Comparison of ENCODE assay signal across 13 cellular contexts in the genomic region with DNA sequence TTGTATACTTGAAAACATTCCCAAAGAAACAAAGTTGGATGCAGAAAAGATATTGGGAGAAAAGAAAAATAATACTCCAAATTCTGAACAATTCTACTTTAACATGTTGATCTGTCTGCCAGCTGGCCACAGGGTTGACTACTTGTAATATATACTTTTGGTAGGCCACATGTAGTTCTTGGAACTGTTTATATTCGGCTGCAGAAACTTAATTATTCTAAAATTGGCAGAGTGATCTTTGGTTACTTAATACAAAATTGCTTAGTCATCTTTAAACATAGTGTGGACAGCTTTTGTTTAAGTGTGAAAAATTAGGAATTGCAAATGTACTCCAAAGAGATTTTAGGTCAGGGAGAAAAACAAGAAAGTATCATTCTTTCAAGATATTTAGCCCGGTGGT.
DNase-seq lines count a peak whose midpoint lies in the region; ATAC-seq and TF ChIP-seq lines count a peak whose summit lies in the region.
"Had no signal": no experiment of that assay in that cellular context is flagged by ENCODE, and none has a peak within 500 bp of the region (broad histone marks: within the 10 kb centered on the region; RNA-seq: fewer than 3 reads in every experiment).

No MANE protein-coding gene starts in this region.

- peak overlapping the region; percentile 34 for H3K27ac Mint-ChIP-seq in activated T-helper 1 cell treated with anti-CD3 and anti-CD28 coated beads, Interleukin-12 subunit alpha, Interleukin-12 subunit beta, Interleukin-2, Interleukin-4 antibody, amounts not matched to agents 30 ng/mL and 10 ng/mL and 1 ng/mL, durations not matched to agents 14 hours and 24 hours and 36 hours
- no peak overlapping the region for H3K27ac Mint-ChIP-seq in stimulated activated effector memory CD8-positive, alpha-beta T cell treated with anti-CD3 and anti-CD28 coated beads, Interleukin-12 subunit alpha, Interleukin-12 subunit beta, amount 100 ng/mL, for 72 hours

- H3K9me2 ChIP-seq in GM23248 (ENCODE audit: insufficient read depth) (no peaks in the 10 kb centered on the region), PC-9 (ENCODE audit: insufficient read depth) (peaks cover 4% of the 10 kb centered on the region)

- no peak overlapping the region for H3K4me3 Mint-ChIP-seq in activated T-helper 1 cell treated with anti-CD3 and anti-CD28 coated beads, Interleukin-12 subunit alpha, Interleukin-12 subunit beta, Interleukin-2, Interleukin-4 antibody, amounts not matched to agents 30 ng/mL and 10 ng/mL and 1 ng/mL, durations not matched to agents 14 hours and 24 hours and 36 hours
- H3K4me3 Mint-ChIP-seq in stimulated activated effector memory CD8-positive, alpha-beta T cell treated with anti-CD3 and anti-CD28 coated beads, Interleukin-12 subunit alpha, Interleukin-12 subunit beta, amount 100 ng/mL, for 72 hours, result no peak overlapping the region
- H3K4me3 Mint-ChIP-seq: neural crest cell had no signal

- H2AFZ ChIP-seq in GM23248 (no peak overlapping the region), PC-9 (no peak overlapping the region)

- H3K9ac ChIP-seq in GM23248, result peak overlapping the region; percentile 55

- H3K4me3 ChIP-seq in GM23248 (peak overlapping the region; percentile 28), fibroblast of the aortic adventitia (ENCODE audit: low read depth, low read length) (no peak overlapping the region), skin epidermis (no peak overlapping the region), PC-9 (no peak overlapping the region)
- H3K4me3 ChIP-seq: body of pancreas had no signal

- CTCF ChIA-PET in PC-9 (lab: Charles Lee), result no interaction called here

- POLR2A ChIA-PET in PC-9 (lab: Charles Lee; ENCODE audit: unreplicated experiment), result no interaction called here

- peaks cover 75% of the 10 kb centered on the region for H3F3A ChIP-seq in GM23248 (ENCODE audit: insufficient read depth)
- H3F3A ChIP-seq in PC-9 (ENCODE audit: insufficient read depth, low read depth), result no peaks in the 10 kb centered on the region

- H3K36me3 Mint-ChIP-seq in activated T-helper 1 cell treated with anti-CD3 and anti-CD28 coated beads, Interleukin-12 subunit alpha, Interleukin-12 subunit beta, Interleukin-2, Interleukin-4 antibody, amounts not matched to agents 30 ng/mL and 10 ng/mL and 1 ng/mL, durations not matched to agents 14 hours and 24 hours and 36 hours (ENCODE audit: low read depth), result peaks cover 12% of the 10 kb centered on the region
- no peaks in the 10 kb centered on the region for H3K36me3 Mint-ChIP-seq in stimulated activated effector memory CD8-positive, alpha-beta T cell treated with anti-CD3 and anti-CD28 coated beads, Interleukin-12 subunit alpha, Interleukin-12 subunit beta, amount 100 ng/mL, for 72 hours

- in situ Hi-C loops in GM23248 (cut with MboI), result no loop called here

- H3K27ac ChIP-seq in GM23248, result peak overlapping the region; percentile 66
- peak overlapping the region in 13 of 21 experiments; percentile 4 to 77 (median 44) for H3K27ac ChIP-seq in skin epidermis
- no peak overlapping the region for H3K27ac ChIP-seq in PC-9
- H3K27ac ChIP-seq: body of pancreas had no signal

- no peak for ATAC-seq in stimulated activated effector memory CD8-positive, alpha-beta T cell treated with anti-CD3 and anti-CD28 coated beads, Interleukin-12 subunit alpha, Interleukin-12 subunit beta, amount 100 ng/mL, for 72 hours
- ATAC-seq in GM21786 (IDR thresholded peaks at IDR 0.05; ENCODE audit: unreplicated experiment), result no peak
- ATAC-seq: body of pancreas had no signal

- H3K36me3 ChIP-seq in GM23248 (ENCODE audit: low read depth), result peaks cover 19% of the 10 kb centered on the region
- no peaks in the 10 kb centered on the region for H3K36me3 ChIP-seq in PC-9 (ENCODE audit: low read depth)

- BruUV-seq in PC-9 (replicated peaks; lab: Mats Ljungman, UMichigan), result no TSS peak

- TF ChIP-seq CTCF in fibroblast of the aortic adventitia (IDR thresholded peaks at IDR 0.05; ENCODE audit: insufficient read depth, low read length) (no peak), PC-9 (conservative IDR thresholded peaks at IDR 0.05) (no peak)

- DNase-seq in GM23248 (peak; percentile 35), fibroblast of the aortic adventitia (ENCODE audit: low read depth) (peak; percentile 61), PC-9 (no peak)
- DNase-seq in activated T-helper 1 cell treated with anti-CD3 and anti-CD28 coated beads, Interleukin-12 subunit alpha, Interleukin-12 subunit beta, Interleukin-2, Interleukin-4 antibody, amounts not matched to agents 30 ng/mL and 10 ng/mL and 1 ng/mL, durations not matched to agents 14 hours and 24 hours and 36 hours (ENCODE audit: low spot score), result no peak
- no peak for DNase-seq in stimulated activated effector memory CD8-positive, alpha-beta T cell treated with anti-CD3 and anti-CD28 coated beads, Interleukin-12 subunit alpha, Interleukin-12 subunit beta, amount 100 ng/mL, for 72 hours (ENCODE audit: low spot score in 2 of 2)
- DNase-seq: activated CD8-positive, alpha-beta memory T cell treated with anti-CD3 and anti-CD28 coated beads, Interleukin-2, amount 50 U/mL, for 4 hours; body of pancreas; Calu3; islet precursor cell; stimulated activated naive CD4-positive, alpha-beta T cell treated with Interleukin-2 at 50 U/mL for 16 hours had no signal

- peaks cover 5% of the 10 kb centered on the region for H3K9me3 Mint-ChIP-seq in activated T-helper 1 cell treated with anti-CD3 and anti-CD28 coated beads, Interleukin-12 subunit alpha, Interleukin-12 subunit beta, Interleukin-2, Interleukin-4 antibody, amounts not matched to agents 30 ng/mL and 10 ng/mL and 1 ng/mL, durations not matched to agents 14 hours and 24 hours and 36 hours
- peaks cover 4% of the 10 kb centered on the region for H3K9me3 Mint-ChIP-seq in stimulated activated effector memory CD8-positive, alpha-beta T cell treated with anti-CD3 and anti-CD28 coated beads, Interleukin-12 subunit alpha, Interleukin-12 subunit beta, amount 100 ng/mL, for 72 hours

- H3K9me3 ChIP-seq in GM23248 (ENCODE audit: low read depth), result no peaks in the 10 kb centered on the region
- no peaks in the 10 kb centered on the region for H3K9me3 ChIP-seq in PC-9 (ENCODE audit: insufficient read depth, low read depth)
- H3K9me3 ChIP-seq: body of pancreas had no signal

- H4K20me1 ChIP-seq in GM23248 (ENCODE audit: insufficient read depth) (peaks cover 11% of the 10 kb centered on the region), PC-9 (ENCODE audit: insufficient read depth) (no peaks in the 10 kb centered on the region)

- H3K79me2 ChIP-seq in GM23248 (ENCODE audit: insufficient read depth) (peaks cover 98% of the 10 kb centered on the region), PC-9 (ENCODE audit: low read depth) (no peaks in the 10 kb centered on the region)

- WGBS in GM23248 (ENCODE audit: low coverage in 1 of 2, low lambda C conversion rate in 2 of 2, missing lambda C conversion rate in 2 of 2), 2 experiments, result 3 to 4% methylated on average over 2 of the region's 2 CpGs

- H3K27me3 ChIP-seq in GM23248 (replicated peaks; ENCODE audit: insufficient read depth) (no peaks in the 10 kb centered on the region), PC-9 (ENCODE audit: insufficient read depth, low read depth) (no peaks in the 10 kb centered on the region)
- H3K27me3 ChIP-seq: body of pancreas had no signal

- peak overlapping the region; percentile 66 for H3K4me2 ChIP-seq in GM23248 (ENCODE audit: unreplicated experiment)
- H3K4me2 ChIP-seq in PC-9, result no peak overlapping the region

- H3K4me1 ChIP-seq in GM23248 (ENCODE audit: insufficient read depth), result peaks cover 29% of the 10 kb centered on the region
- 0 out of 2 replicates have a peak, but pooled peaks cover 5% of the 10 kb centered on the region for H3K4me1 ChIP-seq in PC-9 (replicated peaks; ENCODE audit: insufficient read depth)

- peaks cover 35% of the 10 kb centered on the region for H3K4me1 Mint-ChIP-seq in activated T-helper 1 cell treated with anti-CD3 and anti-CD28 coated beads, Interleukin-12 subunit alpha, Interleukin-12 subunit beta, Interleukin-2, Interleukin-4 antibody, amounts not matched to agents 30 ng/mL and 10 ng/mL and 1 ng/mL, durations not matched to agents 14 hours and 24 hours and 36 hours (ENCODE audit: low read depth)
- peaks cover 6% of the 10 kb centered on the region for H3K4me1 Mint-ChIP-seq in stimulated activated effector memory CD8-positive, alpha-beta T cell treated with anti-CD3 and anti-CD28 coated beads, Interleukin-12 subunit alpha, Interleukin-12 subunit beta, amount 100 ng/mL, for 72 hours

- intact Hi-C loops in activated T-helper 1 cell treated with anti-CD3 and anti-CD28 coated beads, Interleukin-12 subunit alpha, Interleukin-12 subunit beta, Interleukin-2, Interleukin-4 antibody, amounts not matched to agents 30 ng/mL and 10 ng/mL and 1 ng/mL, durations not matched to agents 14 hours and 24 hours and 36 hours (cut with micrococcal nuclease), result no loop called here
- intact Hi-C loops in PC-9 (cut with micrococcal nuclease; ENCODE audit: unreplicated experiment), result no loop called here

- no peaks in the 10 kb centered on the region for H3K27me3 Mint-ChIP-seq in activated T-helper 1 cell treated with anti-CD3 and anti-CD28 coated beads, Interleukin-12 subunit alpha, Interleukin-12 subunit beta, Interleukin-2, Interleukin-4 antibody, amounts not matched to agents 30 ng/mL and 10 ng/mL and 1 ng/mL, durations not matched to agents 14 hours and 24 hours and 36 hours (ENCODE audit: insufficient read depth)

Comparison
In these comparisons a context has a peak if more than half of its experiments do, and no peak if none do; other contexts are left out.
1. DNase-seq: peak in GM23248 (single experiment) and fibroblast of the aortic adventitia (single experiment); none in activated T-helper 1 cell treated with anti-CD3 and anti-CD28 coated beads, Interleukin-12 subunit alpha, Interleukin-12 subunit beta, Interleukin-2, Interleukin-4 antibody, amounts not matched to agents 30 ng/mL and 10 ng/mL and 1 ng/mL, durations not matched to agents 14 hours and 24 hours and 36 hours (single experiment), stimulated activated effector memory CD8-positive, alpha-beta T cell treated with anti-CD3 and anti-CD28 coated beads, Interleukin-12 subunit alpha, Interleukin-12 subunit beta, amount 100 ng/mL, for 72 hours (0 of 2) and PC-9 (0 of 2).